Comparison of ENCODE assay signal across 28 cellular contexts in the genomic region with DNA sequence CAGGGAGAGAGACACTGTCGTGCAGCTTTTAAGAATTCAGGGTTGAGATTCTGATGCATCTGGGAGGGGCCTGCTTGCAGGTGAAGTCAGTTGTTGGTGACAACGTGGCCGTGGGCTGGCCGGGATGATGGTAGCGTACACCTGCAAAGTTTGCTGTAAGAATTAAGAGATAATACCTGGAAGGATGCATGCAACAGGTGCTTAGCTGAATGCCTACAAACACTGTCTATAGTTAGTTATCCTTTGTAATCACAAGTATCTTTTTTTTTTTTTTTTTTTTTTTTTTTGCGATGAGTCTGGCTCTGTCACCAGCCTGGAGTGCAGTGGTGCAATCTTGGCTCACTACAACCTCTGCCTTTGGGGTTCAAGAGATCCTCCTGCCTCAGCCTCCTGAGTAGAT.
"Had no signal": no experiment of that assay in that cellular context is flagged by ENCODE, and none has a peak within 500 bp of the region (broad histone marks: within the 10 kb centered on the region; RNA-seq: fewer than 3 reads in every experiment).

No MANE protein-coding gene starts in this region.

- H3K36me3 Mint-ChIP-seq: natural killer cell; stimulated activated effector memory CD8-positive, alpha-beta T cell treated with anti-CD3 and anti-CD28 coated beads, Interleukin-12 subunit alpha, Interleukin-12 subunit beta, amount 100 ng/mL, for 72 hours had no signal

- H3K27me3 ChIP-seq: ovary, right lobe of liver, sigmoid colon, stomach, thyroid gland, tibial nerve, upper lobe of left lung, vagina had no signal

- DNase-seq: naive thymus-derived CD4-positive, alpha-beta T cell; natural killer cell; occipital lobe; ovary; posterior cingulate gyrus; psoas muscle; right cardiac atrium; right lobe of liver; sigmoid colon; small intestine; stimulated activated CD4-positive, alpha-beta T cell treated with anti-CD3 and anti-CD28 coated beads, Interleukin-15, amount 100 ng/mL, for 24 hours; stimulated activated CD4-positive, alpha-beta T cell treated with anti-CD3 and anti-CD28 coated beads, Interleukin-2, amount 100 ng/mL, for 24 hours; stimulated activated CD4-positive, alpha-beta T cell treated with anti-CD3 and anti-CD28 coated beads, Interleukin-2, amount 100 ng/mL, for 48 hours; stimulated activated CD4-positive, alpha-beta T cell treated with anti-CD3 and anti-CD28 coated beads, Interleukin-4, amount 100 ng/mL, for 24 hours; stimulated activated naive B cell treated with anti-CD40 and anti-IgM and Interleukin-4, amounts not matched to agents 10 μg/mL and 1 μg/mL and 100 μg/mL, for 72 hours; stimulated activated naive CD4-positive, alpha-beta T cell treated with Interleukin-2 at 50 U/mL for 16 hours; stomach; thyroid gland; trophoblast cell; upper lobe of left lung had no signal

- H3K4me1 Mint-ChIP-seq: natural killer cell; nephron; stimulated activated effector memory CD8-positive, alpha-beta T cell treated with anti-CD3 and anti-CD28 coated beads, Interleukin-12 subunit alpha, Interleukin-12 subunit beta, amount 100 ng/mL, for 72 hours had no signal

- H3K9ac ChIP-seq: parathyroid adenoma had no signal

- H2AFZ ChIP-seq: parathyroid adenoma had no signal

- H3K79me2 ChIP-seq: parathyroid adenoma had no signal

- ATAC-seq: naive thymus-derived CD4-positive, alpha-beta T cell; natural killer cell; psoas muscle; right cardiac atrium; right lobe of liver; stimulated activated effector memory CD8-positive, alpha-beta T cell treated with anti-CD3 and anti-CD28 coated beads, Interleukin-12 subunit alpha, Interleukin-12 subunit beta, amount 100 ng/mL, for 72 hours; stimulated activated naive B cell treated with anti-CD40 and anti-IgM and Interleukin-4, amounts not matched to agents 10 μg/mL and 1 μg/mL and 100 μg/mL, for 72 hours had no signal

- H3K27ac ChIP-seq: ovary, parathyroid adenoma, psoas muscle, right lobe of liver, sigmoid colon, stomach, thoracic aorta, thyroid gland, tibial nerve, upper lobe of left lung, vagina had no signal

- H3K9me3 Mint-ChIP-seq: stimulated activated naive CD8-positive, alpha-beta T cell treated with anti-CD3 and anti-CD28 coated beads, Interleukin-15, Interleukin-2, amounts not matched to agents 100 ng/mL and 50 ng/mL, for 24 hours had no signal

- H3K4me3 ChIP-seq: ovary, psoas muscle, right lobe of liver, sigmoid colon, stomach, thoracic aorta, thyroid gland, tibial nerve, upper lobe of left lung, vagina had no signal

- H3K36me3 ChIP-seq: ovary, right lobe of liver, sigmoid colon, stomach, thoracic aorta, thyroid gland, tibial nerve, upper lobe of left lung, vagina had no signal

- H3K9me3 ChIP-seq: ovary, psoas muscle, right lobe of liver, sigmoid colon, thoracic aorta, thyroid gland, upper lobe of left lung, vagina had no signal

- H3K4me1 ChIP-seq: parathyroid adenoma, psoas muscle, right lobe of liver, sigmoid colon, stomach, thyroid gland, tibial nerve, upper lobe of left lung, vagina had no signal

- H3K4me3 Mint-ChIP-seq: naive thymus-derived CD4-positive, alpha-beta T cell; natural killer cell; nephron; stimulated activated effector memory CD8-positive, alpha-beta T cell treated with anti-CD3 and anti-CD28 coated beads, Interleukin-12 subunit alpha, Interleukin-12 subunit beta, amount 100 ng/mL, for 72 hours; stimulated activated naive B cell treated with anti-CD40 and anti-IgM and Interleukin-4, amounts not matched to agents 10 μg/mL and 1 μg/mL and 100 μg/mL, for 72 hours; stimulated activated naive CD8-positive, alpha-beta T cell treated with anti-CD3 and anti-CD28 coated beads, Interleukin-15, Interleukin-2, amounts not matched to agents 100 ng/mL and 50 ng/mL, for 24 hours had no signal

- H3K27ac Mint-ChIP-seq: naive thymus-derived CD4-positive, alpha-beta T cell; natural killer cell; nephron; progenitor cell of endocrine pancreas; stimulated activated effector memory CD8-positive, alpha-beta T cell treated with anti-CD3 and anti-CD28 coated beads, Interleukin-12 subunit alpha, Interleukin-12 subunit beta, amount 100 ng/mL, for 72 hours; stimulated activated naive B cell treated with anti-CD40 and anti-IgM and Interleukin-4, amounts not matched to agents 10 μg/mL and 1 μg/mL and 100 μg/mL, for 72 hours; stimulated activated naive CD8-positive, alpha-beta T cell treated with anti-CD3 and anti-CD28 coated beads, Interleukin-15, Interleukin-2, amounts not matched to agents 100 ng/mL and 50 ng/mL, for 24 hours had no signal
